In genomic region chr10:10826125-10826524, GRCh38 we compare ENCODE assay signal across 19 cellular contexts.
DNase-seq lines count a peak whose midpoint lies in the region; ATAC-seq and TF ChIP-seq lines count a peak whose summit lies in the region.
"Had no signal": no experiment of that assay in that cellular context is flagged by ENCODE, and none has a peak within 500 bp of the region (broad histone marks: within the 10 kb centered on the region; RNA-seq: fewer than 3 reads in every experiment).

No MANE protein-coding gene starts in this region.

- no peak for TF ChIP-seq CTCF in transverse colon (IDR thresholded peaks at IDR 0.05)

- no peak for TF ChIP-seq EP300 in transverse colon (IDR thresholded peaks at IDR 0.05; ENCODE audit: low read depth)

- in situ Hi-C loops in GM23248 (cut with MboI) (no loop called here), transverse colon (cut with MboI; ENCODE audit: low pct_ligation_motif_present in 1 of 4, low pct_unique_long_range_greater_than_20kb in 1 of 4, low sequenced_read_pairs in 3 of 4) (no loop called here)

- H3K27me3 ChIP-seq in GM23248 (replicated peaks; ENCODE audit: insufficient read depth) (no peaks in the 10 kb centered on the region), skeletal muscle satellite cell (ENCODE audit: control insufficient read depth, insufficient read depth, low read length) (no peaks in the 10 kb centered on the region), transverse colon (no peaks in the 10 kb centered on the region)

- H2AFZ ChIP-seq in GM23248, result no peak overlapping the region

- H3K4me1 ChIP-seq in GM23248 (ENCODE audit: insufficient read depth) (peaks cover 68% of the 10 kb centered on the region), skeletal muscle satellite cell (ENCODE audit: control insufficient read depth, insufficient read depth, low read length) (peaks cover 51% of the 10 kb centered on the region), transverse colon (peaks cover 0 to 16% (median 3%) of the 10 kb centered on the region in 4 donors)
- H3K4me1 ChIP-seq: psoas muscle had no signal

- intact Hi-C loops in transverse colon (cut with DNase I; ENCODE audit: low total_unique reads), result no loop called here

- peak overlapping the region; percentile 63 for H3K4me2 ChIP-seq in GM23248 (ENCODE audit: unreplicated experiment)
- no peak overlapping the region for H3K4me2 ChIP-seq in skeletal muscle satellite cell (ENCODE audit: low read length)
- H3K4me2 ChIP-seq: KMS-11 had no signal

- H3K9ac ChIP-seq in GM23248 (no peak overlapping the region), skeletal muscle satellite cell (ENCODE audit: low read depth, low read length) (peak overlapping the region; percentile 16)
- H3K9ac ChIP-seq: KMS-11 had no signal

- no peak for ATAC-seq in GM19035 (IDR thresholded peaks at IDR 0.05; ENCODE audit: unreplicated experiment)
- ATAC-seq: gastrocnemius medialis, psoas muscle had no signal

- H3F3A ChIP-seq in GM23248 (ENCODE audit: insufficient read depth), result peaks cover 47% of the 10 kb centered on the region

- no peaks in the 10 kb centered on the region for H3K79me2 ChIP-seq in GM23248 (ENCODE audit: insufficient read depth)

- H3K4me3 ChIP-seq in GM23248 (no peak overlapping the region), skeletal muscle satellite cell (ENCODE audit: low read length) (no peak overlapping the region), transverse colon (no peak overlapping the region)
- H3K4me3 ChIP-seq: coronary artery, gastrocnemius medialis, psoas muscle had no signal

- H4K20me1 ChIP-seq in GM23248 (ENCODE audit: insufficient read depth), result no peaks in the 10 kb centered on the region

- H3K9me2 ChIP-seq in GM23248 (ENCODE audit: insufficient read depth), result no peaks in the 10 kb centered on the region

- H3K27ac ChIP-seq in GM23248 (peak overlapping the region; percentile 95), transverse colon (peak overlapping the region in 2 of 4 donors; percentile 62 to 70)
- H3K27ac ChIP-seq: KMS-11 had no signal

- H3K36me3 ChIP-seq in GM23248 (ENCODE audit: low read depth) (no peaks in the 10 kb centered on the region), skeletal muscle satellite cell (ENCODE audit: insufficient read depth, low read length) (no peaks in the 10 kb centered on the region), transverse colon (no peaks in the 10 kb centered on the region)
- H3K36me3 ChIP-seq: gastrocnemius medialis had no signal

- DNase-seq in GM23248 (peak; percentile 92), amniotic epithelial cell (ENCODE audit: low read depth) (peak; percentile 97), fibroblast of peridontal ligament (ENCODE audit: extremely low read depth) (peak; percentile 57), NCI-H510A treated with DMSO at 0.1 percent for 48 hours (lab: John Stamatoyannopoulos, UW) (no peak), transverse colon (no peak)
- no peak for DNase-seq in activated CD4-positive, alpha-beta T cell treated with anti-CD3 and anti-CD28 coated beads, Interleukin-2, amount 50 U/mL, for 4 hours
- DNase-seq: activated naive CD8-positive, alpha-beta T cell treated with anti-CD3 and anti-CD28 coated beads for 36 hours; CD8-positive, alpha-beta memory T cell; gastrocnemius medialis; islet precursor cell; NCI-H2029; NCI-H774; psoas muscle; stimulated activated CD4-positive, alpha-beta T cell treated with anti-CD3 and anti-CD28 coated beads, Interleukin-4, amount 100 ng/mL, for 24 hours; T-helper 2 cell had no signal

- TF ChIP-seq POLR2A in transverse colon (IDR thresholded peaks at IDR 0.05), result no peak

- no peaks in the 10 kb centered on the region for H3K9me3 ChIP-seq in GM23248 (ENCODE audit: low read depth)
- no peaks in the 10 kb centered on the region for H3K9me3 ChIP-seq in skeletal muscle satellite cell (replicated peaks; ENCODE audit: low read length)
- H3K9me3 ChIP-seq in transverse colon, result no peaks in the 10 kb centered on the region
- H3K9me3 ChIP-seq: gastrocnemius medialis, psoas muscle had no signal

- WGBS in GM23248 (ENCODE audit: low coverage in 1 of 2, low lambda C conversion rate in 2 of 2, missing lambda C conversion rate in 2 of 2), 2 experiments, result 0% methylated on average over 1 of the region's 1 CpG
- 58 to 78% methylated on average over 1 of the region's 1 CpG for WGBS in transverse colon (ENCODE audit: low coverage in 1 of 2), 2 donors

Comparison
In these comparisons a context has a peak if more than half of its experiments do, and no peak if none do; other contexts are left out.
1. DNase-seq: peak in GM23248 (single experiment), amniotic epithelial cell (single experiment) and fibroblast of peridontal ligament (single experiment); none in activated CD4-positive, alpha-beta T cell treated with anti-CD3 and anti-CD28 coated beads, Interleukin-2, amount 50 U/mL, for 4 hours (0 of 2), NCI-H510A treated with DMSO at 0.1 percent for 48 hours (single experiment) and transverse colon (single experiment).